In the genomic region with DNA sequence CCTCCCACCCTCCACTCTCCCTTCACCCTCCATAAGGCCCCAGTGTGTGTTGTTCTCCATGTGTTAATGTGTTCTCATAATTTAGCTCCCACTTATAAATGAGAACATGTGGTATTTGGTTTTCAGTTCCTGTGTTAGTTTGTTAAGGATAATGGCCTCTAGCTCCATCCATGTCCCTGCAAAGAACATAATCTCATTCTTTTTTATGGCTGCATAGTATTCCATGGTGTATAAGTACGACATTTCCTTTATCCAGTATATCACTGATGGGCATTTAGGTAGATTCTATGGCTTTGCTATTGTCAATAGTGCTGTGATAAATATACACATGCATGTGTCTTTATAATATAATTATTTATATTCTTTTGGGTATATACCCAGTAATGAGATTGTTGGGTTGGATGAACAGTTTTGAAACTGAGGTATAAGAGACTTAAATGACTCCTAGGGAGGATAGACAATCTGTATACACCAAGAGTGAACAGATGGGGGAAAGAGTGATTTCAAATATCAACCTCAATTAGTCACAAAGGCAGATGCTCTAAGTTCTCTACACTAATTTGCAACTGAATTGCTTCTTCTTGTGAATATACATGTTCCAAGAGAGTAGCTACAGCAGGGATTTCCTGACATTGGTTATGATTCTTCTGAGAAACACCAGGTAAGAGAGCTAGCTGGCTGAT, we compare ENCODE assay signal across 3 cellular contexts.
A peak's percentile ranks its signal among the peaks of the same experiment; 100 is the strongest.
TF ChIP-seq lines count a peak whose summit lies in the region.

No MANE protein-coding gene starts in this region.

TF ChIP-seq in HEK293, 187 proteins besides CTCF, POLR2A, EP300 and RAD21:
- TF ChIP-seq ZNF146 (tag by site-specific recombination; IDR thresholded peaks at IDR 0.05) (peak; percentile 84), ZNF529 (tag by site-specific recombination; IDR thresholded peaks at IDR 0.05; ENCODE audit: insufficient replicate concordance) (no peak)

TF ChIP-seq in K562, 482 proteins besides CTCF, POLR2A, EP300 and RAD21:
- TF ChIP-seq RBM25 (IDR thresholded peaks at IDR 0.05; ENCODE audit: low read depth, low read length, severe bottlenecking) (peak; percentile 39), ZNF134 (CRISPR knock-in tag; conservative IDR thresholded peaks at IDR 0.05) (no peak), SIX5 (IDR thresholded peaks at IDR 0.05; ENCODE audit: borderline replicate concordance in 1 of 2, insufficient read depth in 1 of 2, low read depth in 1 of 2, low read length in 2 of 2) (no peak), BCOR (IDR thresholded peaks at IDR 0.05) (no peak), ZNF146 (CRISPR knock-in tag; IDR thresholded peaks at IDR 0.05; ENCODE audit: unreplicated experiment) (peak; percentile 71)
TF ChIP-seq in K562: peak in this region for 2.

TF ChIP-seq in HEK293T, 16 proteins besides CTCF, POLR2A, EP300 and RAD21:
- no peak for TF ChIP-seq L3MBTL2 (conservative IDR thresholded peaks at IDR 0.05)
- TF ChIP-seq LEF1 (IDR thresholded peaks at IDR 0.05; ENCODE audit: borderline replicate concordance), result no peak
- no peak for TF ChIP-seq HDGF (IDR thresholded peaks at IDR 0.05; ENCODE audit: borderline replicate concordance)
- no peak for TF ChIP-seq SUZ12 (IDR thresholded peaks at IDR 0.05)
- TF ChIP-seq TARDBP (IDR thresholded peaks at IDR 0.05), result no peak
TF ChIP-seq in HEK293T: peak in this region for 0.
